ENCODE assay signal across 33 cellular contexts in the genomic region with DNA sequence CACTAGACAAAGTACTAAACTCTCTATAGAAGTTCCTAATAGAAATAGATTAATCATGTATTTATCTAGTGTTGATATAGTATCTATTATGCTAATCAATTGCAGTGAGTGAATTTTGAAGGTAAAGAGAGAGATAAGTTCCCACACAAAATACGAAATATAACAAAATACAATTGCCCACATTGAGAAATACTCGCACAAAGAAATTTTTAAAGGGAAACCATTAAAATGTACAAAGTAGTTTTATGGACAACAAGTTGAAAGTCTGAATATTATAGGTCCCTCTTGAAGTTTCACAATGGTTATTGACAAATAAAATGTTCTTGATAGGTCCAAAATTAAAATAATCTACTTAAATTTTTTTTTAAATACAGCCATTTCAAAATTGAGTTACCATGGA.
"Had no signal": no experiment of that assay in that cellular context is flagged by ENCODE, and none has a peak within 500 bp of the region (broad histone marks: within the 10 kb centered on the region; RNA-seq: fewer than 3 reads in every experiment).

No MANE protein-coding gene starts in this region.

- DNase-seq: activated effector memory CD4-positive, alpha-beta T cell treated with anti-CD3 and anti-CD28 coated beads, Interleukin-2, amount 50 U/mL, for 16 hours; activated effector memory CD4-positive, alpha-beta T cell treated with Interleukin-2 at 50 U/mL for 16 hours; activated gamma-delta T cell; activated gamma-delta T cell treated with Interleukin-2 at 50 U/mL for 16 hours; activated naive CD4-positive, alpha-beta T cell; activated naive CD4-positive, alpha-beta T cell treated with anti-CD3 and anti-CD28 coated beads for 36 hours; activated naive CD4-positive, alpha-beta T cell treated with anti-CD3 and anti-CD28 coated beads, Interleukin-2, amount 10 ng/mL, durations not matched to agents 7 days and 5 days; activated naive CD4-positive, alpha-beta T cell treated with anti-CD3 and anti-CD28 coated beads, Interleukin-2, amount 50 U/mL, for 16 hours; activated naive CD4-positive, alpha-beta T cell treated with Interleukin-2 at 50 U/mL for 16 hours; activated naive CD8-positive, alpha-beta T cell treated with anti-CD3 and anti-CD28 coated beads for 36 hours; activated naive CD8-positive, alpha-beta T cell treated with anti-CD3 and anti-CD28 coated beads, Interleukin-2, amount 10 ng/mL, durations not matched to agents 7 days and 5 days; activated naive CD8-positive, alpha-beta T cell treated with anti-CD3 and anti-CD28 coated beads, Interleukin-2, amount 50 U/mL, for 24 hours; activated T-cell treated with anti-CD3 and anti-CD28 coated beads, Interleukin-2, amount 50 U/mL, for 4 hours; activated T-cell treated with anti-CD3 and anti-CD28 coated beads, Interleukin-2, amount 50 U/mL, for 48 hours; activated T-cell treated with anti-CD3 and anti-CD28 coated beads, Interleukin-2, amount 50 U/mL, for 72 hours; adrenal gland; amniotic stem cell; amygdala; anterior cingulate cortex; aorta; body of pancreas; brain microvascular endothelial cell; caudate nucleus; central memory CD4-positive, alpha-beta T cell; cerebellar nuclear complex had no signal

- H3K36me3 ChIP-seq: adrenal gland, ascending aorta, brain microvascular endothelial cell, breast epithelium, cardiac muscle cell had no signal

- H3K9me3 ChIP-seq: adrenal gland, ascending aorta, body of pancreas, breast epithelium had no signal

- H3K27me3 ChIP-seq: adrenal gland, ascending aorta, body of pancreas, brain microvascular endothelial cell, breast epithelium, cardiac muscle cell had no signal

- H3K27ac ChIP-seq: adrenal gland, ascending aorta, body of pancreas, brain microvascular endothelial cell, breast epithelium, cardiac muscle cell had no signal

- ATAC-seq: activated naive CD4-positive, alpha-beta T cell treated with anti-CD3 and anti-CD28 coated beads, Interleukin-2, amount 50 U/mL, for 72 hours; activated naive CD8-positive, alpha-beta T cell treated with anti-CD3 and anti-CD28 coated beads, Interleukin-2, amount 50 U/mL, for 24 hours; activated T-cell treated with anti-CD3 and anti-CD28 coated beads, Interleukin-2, amount 50 U/mL, for 4 hours; activated T-cell treated with anti-CD3 and anti-CD28 coated beads, Interleukin-2, amount 50 U/mL, for 72 hours; activated T-helper 17 cell treated with anti-CD3 and anti-CD28 coated beads, Interleukin-2, amount 50 U/mL, for 72 hours; body of pancreas had no signal

- FAIRE-seq: astrocyte, bronchial epithelial cell, colon had no signal

- H3K4me3 ChIP-seq: adrenal gland, ascending aorta, body of pancreas, breast epithelium, cardiac muscle cell had no signal

- H3K4me1 ChIP-seq: adrenal gland, ascending aorta, body of pancreas, breast epithelium had no signal
